In genomic region chr3:157148123-157148889, GRCh38 we compare ENCODE assay signal across 16 cellular contexts. TPM values are rescaled to one million over a fixed set of nuclear protein-coding genes. Genes with fewer than 3 reads are reported as not detected.
A peak's percentile ranks its signal among the peaks of the same experiment; 100 is the strongest.
DNase-seq lines count a peak whose midpoint lies in the region; ATAC-seq and TF ChIP-seq lines count a peak whose summit lies in the region.
"Had no signal": no experiment of that assay in that cellular context is flagged by ENCODE, and none has a peak within 500 bp of the region (broad histone marks: within the 10 kb centered on the region; RNA-seq: fewer than 3 reads in every experiment).

No MANE protein-coding gene starts in this region.

- CTCF ChIA-PET in Calu3 (lab: Charles Lee) (interaction anchor here (1.6 kb wide), 1 partner anchor 12 kb away, joined by 3 read pairs; no protein-coding TSS in a partner anchor), mammary epithelial cell (lab: Charles Lee; ENCODE audit: low non-redundant PET) (no interaction called here)

- ATAC-seq in GM19035 (IDR thresholded peaks at IDR 0.05; ENCODE audit: unreplicated experiment), result peak; percentile 51
- peak; percentile 42 for ATAC-seq in left lobe of liver
- ATAC-seq: left lung had no signal

- in situ Hi-C loops in mammary epithelial cell (cut with MboI; ENCODE audit: low sequenced_read_pairs in 2 of 2), result loop anchor here in 1 of 2 donors (25.0 kb wide), 1 partner anchor 986 kb away; no protein-coding TSS in a partner anchor

- no peaks in the 10 kb centered on the region for H3K9me3 Mint-ChIP-seq in Calu3 (ENCODE audit: low read depth, unreplicated experiment)
- H3K9me3 Mint-ChIP-seq: dendritic cell treated with granulocyte-macrophage colony-stimulating factor and Interleukin-4, amounts not matched to agents 40 ng/mL and 50 ng/mL, for 4 days had no signal

- BruUV-seq in Calu3 (replicated peaks; lab: Mats Ljungman, UMichigan) (no TSS peak), mammary epithelial cell (replicated peaks; lab: Mats Ljungman, UMichigan) (no TSS peak)

- intact Hi-C loops in Calu3 (cut with micrococcal nuclease; ENCODE audit: unreplicated experiment) (no loop called here), mammary epithelial cell (cut with micrococcal nuclease) (no loop called here), colonic mucosa (cut with DNase I) (no loop called here)

- H3K27ac ChIP-seq in OCI-LY3 (ENCODE audit: low read length) (peak overlapping the region; percentile 70), mammary epithelial cell (ENCODE audit: insufficient read depth, low read depth, low read length) (no peak overlapping the region), WERI-Rb-1 (no peak overlapping the region), colonic mucosa (no peak overlapping the region)
- H3K27ac ChIP-seq: left lung, SJSA1, uterus had no signal

- no peak for DNase-seq in Calu3
- no peak for DNase-seq in left lobe of liver (ENCODE audit: low spot score)
- DNase-seq in 8988T, result no peak
- DNase-seq in mammary epithelial cell, result no peak
- no peak for DNase-seq in WERI-Rb-1
- no peak for DNase-seq in colonic mucosa
- DNase-seq: GOT3; left lung; NCI-H2171 treated with DMSO at 0.1 percent for 48 hours; NK-92 treated with Interleukin-12 subunit alpha and Interleukin-12 subunit beta, amount 100 ng/mL, for 24 hours; stimulated activated CD4-positive, alpha-beta T cell treated with anti-CD3 and anti-CD28 coated beads, Interleukin-2, amount 100 ng/mL, for 24 hours; uterus had no signal

- H3K36me3 ChIP-seq in OCI-LY3 (replicated peaks; ENCODE audit: low read depth, low read length), result peaks cover 90% of the 10 kb centered on the region
- H3K36me3 ChIP-seq in mammary epithelial cell (ENCODE audit: insufficient read depth, low read length), result peaks cover 75% of the 10 kb centered on the region
- H3K36me3 ChIP-seq in WERI-Rb-1, result peaks cover 83% of the 10 kb centered on the region
- H3K36me3 ChIP-seq in colonic mucosa, result peaks cover 41% of the 10 kb centered on the region

- no peaks in the 10 kb centered on the region for H3K27me3 Mint-ChIP-seq in Calu3 (ENCODE audit: unreplicated experiment)
- H3K27me3 Mint-ChIP-seq: dendritic cell treated with granulocyte-macrophage colony-stimulating factor and Interleukin-4, amounts not matched to agents 40 ng/mL and 50 ng/mL, for 4 days had no signal

- peaks cover 36% of the 10 kb centered on the region for H3K4me1 Mint-ChIP-seq in Calu3 (ENCODE audit: low read depth, unreplicated experiment)

- H3K4me1 ChIP-seq in OCI-LY3 (ENCODE audit: low read length) (peaks cover 44% of the 10 kb centered on the region), mammary epithelial cell (ENCODE audit: insufficient read depth, low read length) (no peaks in the 10 kb centered on the region), colonic mucosa (no peaks in the 10 kb centered on the region)
- H3K4me1 ChIP-seq: SJSA1, uterus had no signal

- no peak overlapping the region for H3K4me3 Mint-ChIP-seq in Calu3 (ENCODE audit: low read depth, unreplicated experiment)
- H3K4me3 Mint-ChIP-seq: dendritic cell treated with granulocyte-macrophage colony-stimulating factor and Interleukin-4, amounts not matched to agents 40 ng/mL and 50 ng/mL, for 4 days had no signal

- H3K9me3 ChIP-seq in OCI-LY3 (ENCODE audit: insufficient read depth, low read length) (no peaks in the 10 kb centered on the region), mammary epithelial cell (replicated peaks; ENCODE audit: insufficient read depth, low read length) (no peaks in the 10 kb centered on the region), WERI-Rb-1 (ENCODE audit: severe bottlenecking) (no peaks in the 10 kb centered on the region), colonic mucosa (no peaks in the 10 kb centered on the region)
- H3K9me3 ChIP-seq: left lung, SJSA1, uterus had no signal

- H2AFZ ChIP-seq in OCI-LY3 (ENCODE audit: low read depth, low read length) (no peak overlapping the region), mammary epithelial cell (ENCODE audit: low read depth, low read length) (no peak overlapping the region)

- no peaks in the 10 kb centered on the region for H3K27me3 ChIP-seq in OCI-LY3 (ENCODE audit: low read depth, low read length)
- no peaks in the 10 kb centered on the region for H3K27me3 ChIP-seq in mammary epithelial cell (ENCODE audit: insufficient read depth, low read length)
- H3K27me3 ChIP-seq in WERI-Rb-1 (ENCODE audit: insufficient read depth, low read depth, severe bottlenecking), result no peaks in the 10 kb centered on the region
- H3K27me3 ChIP-seq in colonic mucosa, result no peaks in the 10 kb centered on the region
- H3K27me3 ChIP-seq: left lung, uterus had no signal

- no peak overlapping the region for H3K9ac ChIP-seq in OCI-LY3 (ENCODE audit: low read length)
- no peak overlapping the region for H3K9ac ChIP-seq in mammary epithelial cell (ENCODE audit: insufficient read depth, low read length)
- no peak overlapping the region for H3K9ac ChIP-seq in colonic mucosa (ENCODE audit: low read depth in 2 of 2, low read length in 2 of 2)

- TF ChIP-seq CTCF in Calu3 (IDR thresholded peaks at IDR 0.05; ENCODE audit: unreplicated experiment), result no peak
- TF ChIP-seq CTCF in OCI-LY3 (IDR thresholded peaks at IDR 0.05; ENCODE audit: low read depth, low read length), result no peak
- TF ChIP-seq CTCF in mammary epithelial cell (conservative IDR thresholded peaks at IDR 0.05 in 1 of 2, IDR thresholded peaks at IDR 0.05 in 1 of 2; ENCODE audit: extremely low read depth in 1 of 2, insufficient read depth in 1 of 2, low read depth in 1 of 2, low read length in 2 of 2), result no peak
- no peak for TF ChIP-seq CTCF in WERI-Rb-1 (IDR thresholded peaks at IDR 0.05; ENCODE audit: low read depth, low read length)
- no peak for TF ChIP-seq CTCF in colonic mucosa (IDR thresholded peaks at IDR 0.05)

- 99% methylated on average over 11 of the region's 16 CpGs for WGBS in mammary epithelial cell (ENCODE audit: low coverage, missing lambda C conversion rate)

- dilution Hi-C loops in mammary epithelial cell (cut with HindIII; ENCODE audit: low sequenced_read_pairs), result no loop called here

- H3K79me2 ChIP-seq in OCI-LY3 (ENCODE audit: low read length) (peaks cover 42% of the 10 kb centered on the region), mammary epithelial cell (ENCODE audit: insufficient read depth, low read length) (peaks cover 47% of the 10 kb centered on the region)

- peak overlapping the region; percentile 20 for H3K27ac Mint-ChIP-seq in Calu3 (ENCODE audit: unreplicated experiment)
- H3K27ac Mint-ChIP-seq: dendritic cell treated with granulocyte-macrophage colony-stimulating factor and Interleukin-4, amounts not matched to agents 40 ng/mL and 50 ng/mL, for 4 days had no signal

- peaks cover 100% of the 10 kb centered on the region for H3K36me3 Mint-ChIP-seq in Calu3 (ENCODE audit: insufficient read depth, unreplicated experiment)

- H4K20me1 ChIP-seq in OCI-LY3 (ENCODE audit: insufficient read depth, low read length) (peaks cover 77% of the 10 kb centered on the region), mammary epithelial cell (ENCODE audit: insufficient read depth, low read length) (no peaks in the 10 kb centered on the region)

- H3K4me3 ChIP-seq in OCI-LY3 (ENCODE audit: low read length), result peak overlapping the region; percentile 22
- H3K4me3 ChIP-seq in mammary epithelial cell (replicated peaks in 1 of 3; ENCODE audit: insufficient read depth in 1 of 3, low read depth in 2 of 3, low read length in 3 of 3), result no peak overlapping the region
- no peak overlapping the region for H3K4me3 ChIP-seq in WERI-Rb-1 (ENCODE audit: low read depth, low read length)
- H3K4me3 ChIP-seq in colonic mucosa, result no peak overlapping the region
- H3K4me3 ChIP-seq: left lung, SJSA1, uterus had no signal

- H3K4me2 ChIP-seq in OCI-LY3 (ENCODE audit: low read length) (peak overlapping the region; percentile 54), mammary epithelial cell (ENCODE audit: insufficient read depth, low read depth, low read length) (no peak overlapping the region)

RNA-seq across cellular contexts. Expression of gene CCNL1, which starts 11.6 kb away (rescaled TPM):
- total RNA-seq in Calu3 (2022), result 291 and 303 TPM in 2 replicates
- total RNA-seq in left lobe of liver, result 39.8 TPM
- 100 to 1,000 TPM; 127 to 130 TPM for total RNA-seq in mammary epithelial cell
- 42.7 TPM for polyA plus RNA-seq in mammary epithelial cell
- 37.7 TPM for polyA minus RNA-seq in mammary epithelial cell
- total RNA-seq in colonic mucosa, result 100 to 1,000 TPM in 1 of 2 donors, 10 to 100 TPM in 1; 76.4 to 103 TPM
